21 cellular contexts compared by ENCODE assay signal in genomic region chr6:132247381-132248159, GRCh38.
DNase-seq lines count a peak whose midpoint lies in the region; ATAC-seq and TF ChIP-seq lines count a peak whose summit lies in the region.
"Had no signal": no experiment of that assay in that cellular context is flagged by ENCODE, and none has a peak within 500 bp of the region (broad histone marks: within the 10 kb centered on the region; RNA-seq: fewer than 3 reads in every experiment).

No MANE protein-coding gene starts in this region.

- H3K36me3 ChIP-seq in cardiac muscle cell: no peaks in the 10 kb centered on the region
- no peaks in the 10 kb centered on the region for H3K36me3 ChIP-seq in left ventricle myocardium inferior
- H3K36me3 ChIP-seq: gastrocnemius medialis, spleen had no signal

- TF ChIP-seq CTCF in cardiac muscle cell (IDR thresholded peaks at IDR 0.05; ENCODE audit: low read depth, low read length): peak; percentile 10
- no peak for TF ChIP-seq CTCF in left ventricle myocardium inferior (IDR thresholded peaks at IDR 0.05; ENCODE audit: borderline replicate concordance)
- TF ChIP-seq CTCF in astrocyte of the cerebellum (IDR thresholded peaks at IDR 0.05; ENCODE audit: low read depth, low read length, missing control alignments): peak; percentile 3
- peak; percentile 11 for TF ChIP-seq CTCF in fibroblast of villous mesenchyme (IDR thresholded peaks at IDR 0.05; ENCODE audit: insufficient read depth, low read depth, low read length)

- no peak overlapping the region for H3K4me3 ChIP-seq in cardiac muscle cell
- no peak overlapping the region for H3K4me3 ChIP-seq in left ventricle myocardium inferior
- no peak overlapping the region for H3K4me3 ChIP-seq in astrocyte of the cerebellum (ENCODE audit: low read depth, low read length)
- no peak overlapping the region for H3K4me3 ChIP-seq in fibroblast of villous mesenchyme (ENCODE audit: low read depth, low read length)
- H3K4me3 ChIP-seq: body of pancreas, gastrocnemius medialis, GM12878, lung, psoas muscle, spleen had no signal

- intact Hi-C loops in left ventricle myocardium inferior (cut with micrococcal nuclease): no loop called here
- intact Hi-C loops in Right ventricle myocardium inferior (cut with DNase I): no loop called here

- no peaks in the 10 kb centered on the region for H3K27me3 ChIP-seq in cardiac muscle cell
- no peaks in the 10 kb centered on the region for H3K27me3 ChIP-seq in left ventricle myocardium inferior (ENCODE audit: low read depth)
- H3K27me3 ChIP-seq: body of pancreas, gastrocnemius medialis, spleen had no signal

- no peak for ATAC-seq in Right ventricle myocardium inferior
- ATAC-seq: body of pancreas; gastrocnemius medialis; GM12878; naive thymus-derived CD4-positive, alpha-beta T cell; psoas muscle had no signal

- DNase-seq in cardiac muscle cell (ENCODE audit: low read depth in 1 of 2, low spot score in 1 of 2) (no peak), left ventricle myocardium inferior (no peak), astrocyte of the cerebellum (ENCODE audit: low read depth) (no peak), fibroblast of villous mesenchyme (ENCODE audit: low read depth) (no peak), Right ventricle myocardium inferior (ENCODE audit: missing footprints) (no peak), cortex of kidney (lab: John Stamatoyannopoulos, UW) (no peak), T-helper 1 cell (no peak)
- no peak for DNase-seq in activated CD8-positive, alpha-beta memory T cell treated with anti-CD3 and anti-CD28 coated beads for 24 hours
- DNase-seq: activated CD4-positive, alpha-beta T cell treated with anti-CD3 and anti-CD28 coated beads for 1 hour; activated effector memory CD4-positive, alpha-beta T cell treated with anti-CD3 and anti-CD28 coated beads, Interleukin-2, amount 50 U/mL, for 16 hours; body of pancreas; Caco-2; effector memory CD4-positive, alpha-beta T cell; gastrocnemius medialis; KG1; naive thymus-derived CD4-positive, alpha-beta T cell; psoas muscle; spleen; T-helper 2 cell had no signal

- in situ Hi-C loops in astrocyte of the cerebellum (cut with HindIII; ENCODE audit: low sequenced_read_pairs): no loop called here

- H3K9me3 ChIP-seq in cardiac muscle cell (ENCODE audit: low read depth): no peaks in the 10 kb centered on the region
- H3K9me3 ChIP-seq in left ventricle myocardium inferior (replicated peaks): peaks cover 10% of the 10 kb centered on the region
- H3K9me3 ChIP-seq: body of pancreas, Caco-2, psoas muscle had no signal

- no peaks in the 10 kb centered on the region for H3K4me1 ChIP-seq in cardiac muscle cell (ENCODE audit: low read depth)
- no peaks in the 10 kb centered on the region for H3K4me1 ChIP-seq in left ventricle myocardium inferior
- H3K4me1 ChIP-seq: body of pancreas, Caco-2, gastrocnemius medialis, psoas muscle, spleen had no signal

- H3K27ac ChIP-seq in cardiac muscle cell (no peak overlapping the region), left ventricle myocardium inferior (replicated peaks) (no peak overlapping the region)
- H3K27ac ChIP-seq: body of pancreas, gastrocnemius medialis, psoas muscle, spleen had no signal
